In genomic region chr1:154407021-154407865, GRCh38 we compare ENCODE assay signal across 8 cellular contexts. TPM values are rescaled to one million over a fixed set of nuclear protein-coding genes. Genes with fewer than 3 reads are reported as not detected.
DNase-seq lines count a peak whose midpoint lies in the region; ATAC-seq and TF ChIP-seq lines count a peak whose summit lies in the region.

No MANE protein-coding gene starts in this region.

- no peak for TF ChIP-seq CTCF in Caco-2 (IDR thresholded peaks at IDR 0.05; ENCODE audit: insufficient read depth in 1 of 2, low read depth in 1 of 2, low read length in 1 of 2, severe bottlenecking in 1 of 2, unreplicated experiment in 1 of 2)

- peak overlapping the region; percentile 85 for H3K4me3 Mint-ChIP-seq in Caco-2 (ENCODE audit: unreplicated experiment)
- peak overlapping the region; percentile 86 for H3K4me3 Mint-ChIP-seq in activated T-cell treated with anti-CD3 and anti-CD28 coated beads, Interleukin-2, amount 50 U/mL, for 24 hours

- POLR2A ChIA-PET in Caco-2 (lab: Charles Lee): interaction anchor here (0.6 kb wide), 1 partner anchor 74 kb away, joined by 4 read pairs; no protein-coding TSS in a partner anchor

- CTCF ChIA-PET in Caco-2 (lab: Charles Lee): interaction anchor here (1.6 kb wide), 1 partner anchor 54 kb away, joined by 9 read pairs; no protein-coding TSS in a partner anchor

- H3K4me1 ChIP-seq in Caco-2: peaks cover 14% of the 10 kb centered on the region

- H3K4me1 Mint-ChIP-seq in Caco-2 (ENCODE audit: low read depth, unreplicated experiment): peaks cover 5% of the 10 kb centered on the region
- peaks cover 91% of the 10 kb centered on the region for H3K4me1 Mint-ChIP-seq in activated T-cell treated with anti-CD3 and anti-CD28 coated beads, Interleukin-2, amount 50 U/mL, for 24 hours (ENCODE audit: low read depth)

- peak; percentile 30 for ATAC-seq in HG03354 (IDR thresholded peaks at IDR 0.05; ENCODE audit: poor library complexity, severe bottlenecking, unreplicated experiment)
- ATAC-seq in HG03457 (IDR thresholded peaks at IDR 0.05; ENCODE audit: unreplicated experiment): no peak
- ATAC-seq in GM21576 (IDR thresholded peaks at IDR 0.05; ENCODE audit: unreplicated experiment): no peak

- no peaks in the 10 kb centered on the region for H3K27me3 ChIP-seq in Caco-2 (replicated peaks; ENCODE audit: control insufficient read depth, insufficient read depth, low read length)

- H3K9me3 ChIP-seq in Caco-2: no peaks in the 10 kb centered on the region

- DNase-seq in Caco-2: no peak
- peak; percentile 70 for DNase-seq in activated T-cell treated with anti-CD3 and anti-CD28 coated beads, Interleukin-2, amount 50 U/mL, for 24 hours
- peak; percentile 33 for DNase-seq in kidney tubule cell (ENCODE audit: low spot score)
- DNase-seq in stimulated activated CD8-positive, alpha-beta memory T cell treated with anti-CD3 and anti-CD28 coated beads, Interleukin-4, amount 100 ng/mL, for 48 hours: peak; percentile 71
- no peak for DNase-seq in HuH-7.5 (ENCODE audit: low spot score)

- H3K27me3 Mint-ChIP-seq in Caco-2 (ENCODE audit: insufficient read depth, unreplicated experiment): no peaks in the 10 kb centered on the region
- H3K27me3 Mint-ChIP-seq in activated T-cell treated with anti-CD3 and anti-CD28 coated beads, Interleukin-2, amount 50 U/mL, for 24 hours: no peaks in the 10 kb centered on the region

- no peaks in the 10 kb centered on the region for H3K36me3 ChIP-seq in Caco-2 (ENCODE audit: control insufficient read depth, insufficient read depth, low read length)

- intact Hi-C loops in Caco-2 (cut with micrococcal nuclease; ENCODE audit: unreplicated experiment): loop anchor here (5.0 kb wide), 1 partner anchor 35 kb away; no protein-coding TSS in a partner anchor

- no peaks in the 10 kb centered on the region for H3K36me3 Mint-ChIP-seq in Caco-2 (ENCODE audit: insufficient read depth, unreplicated experiment)
- peaks cover 2% of the 10 kb centered on the region for H3K36me3 Mint-ChIP-seq in activated T-cell treated with anti-CD3 and anti-CD28 coated beads, Interleukin-2, amount 50 U/mL, for 24 hours (ENCODE audit: low read depth)

- H3K9me3 Mint-ChIP-seq in Caco-2 (ENCODE audit: unreplicated experiment): no peaks in the 10 kb centered on the region
- H3K9me3 Mint-ChIP-seq in activated T-cell treated with anti-CD3 and anti-CD28 coated beads, Interleukin-2, amount 50 U/mL, for 24 hours: no peaks in the 10 kb centered on the region

- BruUV-seq in Caco-2 (replicated peaks; lab: Mats Ljungman, UMichigan): no TSS peak

- no peak overlapping the region for H3K27ac Mint-ChIP-seq in Caco-2 (ENCODE audit: unreplicated experiment)
- peak overlapping the region; percentile 95 for H3K27ac Mint-ChIP-seq in activated T-cell treated with anti-CD3 and anti-CD28 coated beads, Interleukin-2, amount 50 U/mL, for 24 hours

- no peak overlapping the region for H3K4me3 ChIP-seq in Caco-2 (ENCODE audit: low read depth, low read length)

RNA-seq across cellular contexts. Expression of gene IL6R, which starts 2.1 kb away (rescaled TPM):
- 4.9 and 5.8 TPM in 2 replicates for total RNA-seq in Caco-2 (2022)

Comparison
In these comparisons a context has a peak if more than half of its experiments do, and no peak if none do; other contexts are left out.
1. DNase-seq: peak in activated T-cell treated with anti-CD3 and anti-CD28 coated beads, Interleukin-2, amount 50 U/mL, for 24 hours (single experiment), kidney tubule cell (single experiment) and stimulated activated CD8-positive, alpha-beta memory T cell treated with anti-CD3 and anti-CD28 coated beads, Interleukin-4, amount 100 ng/mL, for 48 hours (single experiment); none in Caco-2 (0 of 2) and HuH-7.5 (single experiment).